Comparison of ENCODE assay signal across 7 cellular contexts in genomic region chr3:43544277-43544676, GRCh38.
A peak's percentile ranks its signal among the peaks of the same experiment; 100 is the strongest.
DNase-seq lines count a peak whose midpoint lies in the region; ATAC-seq, FAIRE-seq and TF ChIP-seq lines count a peak whose summit lies in the region.
"Not testable (repeated sequence)": the region's sequence is repeated elsewhere in the genome, so short reads cannot be mapped to it uniquely, and the experiment has no call there.

No MANE protein-coding gene starts in this region.

- TF ChIP-seq EP300 in neural cell (conservative IDR thresholded peaks at IDR 0.05; ENCODE audit: poor library complexity, severe bottlenecking) = not testable (repeated sequence)

- ATAC-seq in left ventricle myocardium superior = peak; percentile 42

- not testable (repeated sequence) for FAIRE-seq in HTR-8/SVneo (lab: Jason Lieb, UNC)

- not testable (repeated sequence) for H3K4me1 ChIP-seq in DOHH2 (ENCODE audit: control insufficient read depth, low read length)

- not testable (repeated sequence) for H3K9me3 ChIP-seq in DOHH2 (ENCODE audit: control insufficient read depth, insufficient read depth, low read length); neural cell (ENCODE audit: low read length)

- H3K27ac ChIP-seq in DOHH2 (ENCODE audit: low read depth, low read length); neural cell (ENCODE audit: low read length): not testable (repeated sequence)

- not testable (repeated sequence) for H3K79me2 ChIP-seq in DOHH2 (ENCODE audit: control insufficient read depth, low read length); neural cell (replicated peaks; ENCODE audit: insufficient read depth, low read length)

- not testable (repeated sequence) for H2AFZ ChIP-seq in neural cell (ENCODE audit: low read depth, low read length)

- not testable (repeated sequence) for H3K36me3 ChIP-seq in DOHH2 (ENCODE audit: control insufficient read depth, low read length); neural cell (ENCODE audit: insufficient read depth, low read length)

- TF ChIP-seq RAD21 in neural cell (conservative IDR thresholded peaks at IDR 0.05) = peak; percentile 86

- not testable (repeated sequence) for H3K4me3 ChIP-seq in DOHH2 (ENCODE audit: low read length); neural cell (ENCODE audit: low read length)

- H3K9me2 ChIP-seq in DOHH2 (replicated peaks; ENCODE audit: control insufficient read depth, low read length); neural cell (ENCODE audit: insufficient read depth, low read length): not testable (repeated sequence)

- H3F3A ChIP-seq in DOHH2 (ENCODE audit: control insufficient read depth, insufficient read depth); neural cell (ENCODE audit: insufficient read depth, low read length, poor library complexity, severe bottlenecking): not testable (repeated sequence)

- H3K9ac ChIP-seq in neural cell (ENCODE audit: low read length) = not testable (repeated sequence)

- not testable (repeated sequence) for H3K27me3 ChIP-seq in DOHH2 (ENCODE audit: control insufficient read depth, low read length); neural cell (ENCODE audit: insufficient read depth, low read depth, low read length)

- not testable (repeated sequence) for H4K20me1 ChIP-seq in DOHH2 (ENCODE audit: control insufficient read depth, insufficient read depth, low read depth, low read length); neural cell (ENCODE audit: insufficient read depth)

- intact Hi-C loops in left ventricle myocardium superior (cut with micrococcal nuclease) = loop anchor here (10.0 kb wide), 1 partner anchor 651 kb away; no protein-coding TSS in a partner anchor

- H3K4me2 ChIP-seq in DOHH2 (ENCODE audit: low read length); neural cell (ENCODE audit: low read length): not testable (repeated sequence)

- peak; percentile 56 for TF ChIP-seq CTCF in DOHH2 (IDR thresholded peaks at IDR 0.05; ENCODE audit: low read depth, low read length, poor library complexity, severe bottlenecking)
- TF ChIP-seq CTCF in neural cell (IDR thresholded peaks at IDR 0.05; ENCODE audit: poor library complexity, severe bottlenecking) = peak; percentile 84

- DNase-seq in HTR-8/SVneo (ENCODE audit: insufficient read length, low spot score) (peak; percentile 54), NCI-H2227 treated with DMSO at 0.1 percent for 48 hours (lab: John Stamatoyannopoulos, UW) (peak; percentile 57), SKM-1 treated with dmso at 0.1 percent for 144 hours (lab: John Stamatoyannopoulos, UW; ENCODE audit: unreplicated experiment) (peak; percentile 60), cerebellum (ENCODE audit: low spot score) (peak; percentile 53)
- not testable (repeated sequence) for DNase-seq in left ventricle myocardium superior

TF ChIP-seq in neural cell, 6 proteins besides CTCF, POLR2A, EP300 and RAD21:
- peak; percentile 88 for TF ChIP-seq SMC3 (conservative IDR thresholded peaks at IDR 0.05; ENCODE audit: poor library complexity)
